ENCODE assay signal across 30 cellular contexts in the genomic region with DNA sequence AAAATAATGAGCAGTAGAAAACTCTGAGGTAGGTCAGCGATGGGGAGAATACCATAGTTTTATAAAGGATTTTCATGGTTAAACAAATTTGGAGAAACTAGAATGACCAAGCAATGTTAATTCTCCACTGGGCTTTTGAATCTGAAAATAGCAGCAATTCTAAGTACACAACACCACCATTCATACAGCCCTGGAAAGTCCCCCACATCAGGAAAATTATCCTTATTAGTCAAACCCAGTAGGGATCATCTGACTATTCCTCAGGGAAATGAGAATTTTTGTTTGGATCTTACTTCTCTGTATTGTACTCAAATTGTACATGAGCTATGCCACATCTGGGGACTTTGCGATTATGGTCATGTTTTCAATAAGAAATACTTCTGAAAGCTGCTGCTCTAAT. TPM values are rescaled to one million over a fixed set of nuclear protein-coding genes. Genes with fewer than 3 reads are reported as not detected.
DNase-seq lines count a peak whose midpoint lies in the region; ATAC-seq and TF ChIP-seq lines count a peak whose summit lies in the region.
"Had no signal": no experiment of that assay in that cellular context is flagged by ENCODE, and none has a peak within 500 bp of the region (broad histone marks: within the 10 kb centered on the region; RNA-seq: fewer than 3 reads in every experiment).

No MANE protein-coding gene starts in this region.

- H3K27me3 ChIP-seq in trophoblast cell (ENCODE audit: insufficient read depth, low read length): no peaks in the 10 kb centered on the region
- H3K27me3 ChIP-seq: left lung had no signal

- H2AK5ac ChIP-seq in trophoblast cell (ENCODE audit: low read length): no peak overlapping the region

- intact Hi-C loops in MCF 10A (cut with micrococcal nuclease): no loop called here

- H3K36me3 Mint-ChIP-seq in MCF 10A (ENCODE audit: insufficient read depth, unreplicated experiment): no peaks in the 10 kb centered on the region
- H3K36me3 Mint-ChIP-seq: natural killer cell treated with Interleukin-12 subunit alpha and Interleukin-12 subunit beta and Interleukin-15 and Interleukin-18, amount 100 ng/mL, for 72 hours; stimulated activated effector memory CD8-positive, alpha-beta T cell treated with anti-CD3 and anti-CD28 coated beads, Interleukin-12 subunit alpha, Interleukin-12 subunit beta, amount 100 ng/mL, for 72 hours had no signal

- H3K4me1 ChIP-seq in HEK293 (ENCODE audit: control insufficient read depth, insufficient read depth, low read length) (no peaks in the 10 kb centered on the region), trophoblast cell (ENCODE audit: control insufficient read depth in 1 of 2, insufficient read depth in 2 of 2, low read length in 2 of 2) (peaks cover 6 to 9% of the 10 kb centered on the region in 2 experiments)

- H3K79me1 ChIP-seq in trophoblast cell (ENCODE audit: low read length): peaks cover 11% of the 10 kb centered on the region

- H3K27ac ChIP-seq in HEK293 (ENCODE audit: extremely low read depth, low read depth, low read length): no peak overlapping the region
- H3K27ac ChIP-seq in trophoblast cell (ENCODE audit: low read depth, low read length): peak overlapping the region; percentile 52
- H3K27ac ChIP-seq: left lung, PC-9 had no signal

- H3K36me3 ChIP-seq in HEK293 (ENCODE audit: control insufficient read depth in 2 of 2, insufficient read depth in 1 of 2, low read length in 2 of 2): no peaks in the 10 kb centered on the region
- H3K36me3 ChIP-seq in trophoblast cell (ENCODE audit: control insufficient read depth in 1 of 2, insufficient read depth in 2 of 2, low read length in 2 of 2): no peaks in the 10 kb centered on the region
- H3K36me3 ChIP-seq: left lung had no signal

- H4K8ac ChIP-seq in trophoblast cell (ENCODE audit: low read depth, low read length): no peak overlapping the region

- H3K9me3 ChIP-seq in HEK293 (ENCODE audit: control insufficient read depth, insufficient read depth, low read depth, low read length) (no peaks in the 10 kb centered on the region), trophoblast cell (ENCODE audit: insufficient read depth, low read depth, low read length) (no peaks in the 10 kb centered on the region)
- H3K9me3 ChIP-seq: left lung had no signal

- no peak overlapping the region for H2BK5ac ChIP-seq in trophoblast cell (ENCODE audit: low read depth, low read length, poor library complexity)

- H3K4me1 Mint-ChIP-seq in MCF 10A (ENCODE audit: insufficient read depth, unreplicated experiment): no peaks in the 10 kb centered on the region
- H3K4me1 Mint-ChIP-seq: activated CD4-positive, alpha-beta memory T cell treated with anti-CD3 and anti-CD28 coated beads, Interleukin-2, amount 10 ng/mL, durations not matched to agents 7 days and 5 days; stimulated activated effector memory CD8-positive, alpha-beta T cell treated with anti-CD3 and anti-CD28 coated beads, Interleukin-12 subunit alpha, Interleukin-12 subunit beta, amount 100 ng/mL, for 72 hours had no signal

- in situ Hi-C loops in KBM-7 (cut with MboI; ENCODE audit: low pct_unique_long_range_greater_than_20kb, low sequenced_read_pairs): no loop called here

- no peak overlapping the region for H3K4me3 Mint-ChIP-seq in MCF 10A (ENCODE audit: unreplicated experiment)
- H3K4me3 Mint-ChIP-seq: activated CD4-positive, alpha-beta memory T cell treated with anti-CD3 and anti-CD28 coated beads, Interleukin-2, amount 10 ng/mL, durations not matched to agents 7 days and 5 days; immature natural killer cell; natural killer cell treated with Interleukin-12 subunit alpha and Interleukin-12 subunit beta and Interleukin-15 and Interleukin-18, amount 100 ng/mL, for 72 hours; stimulated activated effector memory CD8-positive, alpha-beta T cell treated with anti-CD3 and anti-CD28 coated beads, Interleukin-12 subunit alpha, Interleukin-12 subunit beta, amount 100 ng/mL, for 72 hours; T-helper 1 cell treated with Interleukin-12 subunit alpha and Interleukin-12 subunit beta and Interleukin-4 antibody, amounts not matched to agents 30 μg/mL and 1 μg/mL, for 36 hours had no signal

- H2BK12ac ChIP-seq in trophoblast cell (ENCODE audit: low read length): no peak overlapping the region

- H4K12ac ChIP-seq in trophoblast cell (ENCODE audit: low read depth, low read length): no peak overlapping the region

- H2AFZ ChIP-seq in trophoblast cell (ENCODE audit: insufficient read depth, low read length, poor library complexity): no peak overlapping the region
- H2AFZ ChIP-seq: PC-9 had no signal

- H3K4me2 ChIP-seq in trophoblast cell (ENCODE audit: low read length): no peak overlapping the region
- H3K4me2 ChIP-seq: PC-9 had no signal

- DNase-seq in astrocyte of the hippocampus (ENCODE audit: low read depth, low spot score) (peak; percentile 43), fibroblast of the aortic adventitia (ENCODE audit: low read depth) (peak; percentile 30), trophoblast cell (no peak), KBM-7 (no peak), MCF 10A (ENCODE audit: unreplicated experiment) (no peak), DMS153 (lab: John Stamatoyannopoulos, UW) (no peak)
- DNase-seq: ACHN; activated CD4-positive, alpha-beta memory T cell treated with anti-CD3 and anti-CD28 coated beads, Interleukin-2, amount 10 ng/mL, durations not matched to agents 7 days and 5 days; activated CD4-positive, CD25-positive, alpha-beta regulatory T cell treated with anti-CD3 and anti-CD28 coated beads, Interleukin-2, amount 50 U/mL, for 72 hours; activated gamma-delta T cell; COR-L47; cortex of kidney; DND-41; immature natural killer cell; left lung; NCI-H1694; NCI-H2171; NCI-H524; NK-92 treated with Interleukin-12 subunit alpha and Interleukin-12 subunit beta, amount 100 ng/mL, for 24 hours; PC-9; SIG-M5; small intestine; stimulated activated CD4-positive, alpha-beta T cell treated with anti-CD3 and anti-CD28 coated beads, Interleukin-2, amount 100 ng/mL, for 48 hours had no signal

- CTCF ChIA-PET in HEK293 (lab: Yijun Ruan, JAX) (no interaction called here), MCF 10A (lab: Yijun Ruan, JAX) (interaction anchor here (0.9 kb wide), 1 partner anchor 30 kb away, joined by 4 read pairs; no protein-coding TSS in a partner anchor)

- H3K9ac ChIP-seq in trophoblast cell (ENCODE audit: low read length): no peak overlapping the region

- no peaks in the 10 kb centered on the region for H3K9me3 Mint-ChIP-seq in MCF 10A (ENCODE audit: unreplicated experiment)
- H3K9me3 Mint-ChIP-seq: activated CD4-positive, alpha-beta memory T cell treated with anti-CD3 and anti-CD28 coated beads, Interleukin-2, amount 10 ng/mL, durations not matched to agents 7 days and 5 days; immature natural killer cell; natural killer cell treated with Interleukin-12 subunit alpha and Interleukin-12 subunit beta and Interleukin-15 and Interleukin-18, amount 100 ng/mL, for 72 hours; stimulated activated effector memory CD8-positive, alpha-beta T cell treated with anti-CD3 and anti-CD28 coated beads, Interleukin-12 subunit alpha, Interleukin-12 subunit beta, amount 100 ng/mL, for 72 hours; T-helper 1 cell treated with Interleukin-12 subunit alpha and Interleukin-12 subunit beta and Interleukin-4 antibody, amounts not matched to agents 30 μg/mL and 1 μg/mL, for 36 hours had no signal

- no peak overlapping the region for H3K14ac ChIP-seq in trophoblast cell (ENCODE audit: low read length)

- no peak overlapping the region for H3K4me3 ChIP-seq in HEK293 (ENCODE audit: low read depth, low read length)
- H3K4me3 ChIP-seq in fibroblast of the aortic adventitia (ENCODE audit: low read depth, low read length): no peak overlapping the region
- no peak overlapping the region for H3K4me3 ChIP-seq in trophoblast cell (ENCODE audit: low read depth, low read length)
- H3K4me3 ChIP-seq: GM12878, left lung, PC-9 had no signal

- no peak overlapping the region for H3K18ac ChIP-seq in trophoblast cell (ENCODE audit: low read length)

- H2BK120ac ChIP-seq in trophoblast cell (ENCODE audit: insufficient read depth, low read length, poor library complexity): no peak overlapping the region

- BruUV-seq in MCF 10A (replicated peaks; lab: Mats Ljungman, UMichigan): no TSS peak

- no CpG with 5 or more reads among the region's 2 CpGs for WGBS in trophoblast cell (ENCODE audit: extremely low coverage, insufficient coverage, insufficient read length)

- no peak overlapping the region for H3K23ac ChIP-seq in trophoblast cell (ENCODE audit: low read length)

- H3K27me3 Mint-ChIP-seq in MCF 10A (ENCODE audit: insufficient read depth, unreplicated experiment): no peaks in the 10 kb centered on the region
- H3K27me3 Mint-ChIP-seq: natural killer cell treated with Interleukin-12 subunit alpha and Interleukin-12 subunit beta and Interleukin-15 and Interleukin-18, amount 100 ng/mL, for 72 hours had no signal

- TF ChIP-seq CTCF in HEK293 (tag by site-specific recombination; IDR thresholded peaks at IDR 0.05): no peak
- no peak for TF ChIP-seq CTCF in fibroblast of the aortic adventitia (IDR thresholded peaks at IDR 0.05; ENCODE audit: insufficient read depth, low read length)
- TF ChIP-seq CTCF in MCF 10A (IDR thresholded peaks at IDR 0.05; ENCODE audit: unreplicated experiment): no peak

- H3K4ac ChIP-seq in trophoblast cell (ENCODE audit: low read depth, low read length): no peak overlapping the region

- POLR2A ChIA-PET in HEK293 (lab: Yijun Ruan, JAX): no interaction called here
- POLR2A ChIA-PET in MCF 10A (lab: Yijun Ruan, JAX): no interaction called here

- H3K79me2 ChIP-seq in trophoblast cell (ENCODE audit: control insufficient read depth, insufficient read depth, low read length, poor library complexity): no peaks in the 10 kb centered on the region

- no peak overlapping the region for H4K91ac ChIP-seq in trophoblast cell (ENCODE audit: low read depth, low read length)

- no peak for ATAC-seq in GM21423 (IDR thresholded peaks at IDR 0.05; ENCODE audit: unreplicated experiment)
- ATAC-seq: GM12878; left lung; natural killer cell treated with Interleukin-12 subunit alpha and Interleukin-12 subunit beta and Interleukin-15 and Interleukin-18, amount 100 ng/mL, for 72 hours; stimulated activated effector memory CD8-positive, alpha-beta T cell treated with anti-CD3 and anti-CD28 coated beads, Interleukin-12 subunit alpha, Interleukin-12 subunit beta, amount 100 ng/mL, for 72 hours had no signal

- H3K27ac Mint-ChIP-seq in MCF 10A (ENCODE audit: low read depth, unreplicated experiment): no peak overlapping the region
- H3K27ac Mint-ChIP-seq: activated CD4-positive, alpha-beta memory T cell treated with anti-CD3 and anti-CD28 coated beads, Interleukin-2, amount 10 ng/mL, durations not matched to agents 7 days and 5 days; immature natural killer cell; natural killer cell treated with Interleukin-12 subunit alpha and Interleukin-12 subunit beta and Interleukin-15 and Interleukin-18, amount 100 ng/mL, for 72 hours; stimulated activated effector memory CD8-positive, alpha-beta T cell treated with anti-CD3 and anti-CD28 coated beads, Interleukin-12 subunit alpha, Interleukin-12 subunit beta, amount 100 ng/mL, for 72 hours; T-helper 1 cell treated with Interleukin-12 subunit alpha and Interleukin-12 subunit beta and Interleukin-4 antibody, amounts not matched to agents 30 μg/mL and 1 μg/mL, for 36 hours had no signal

TF ChIP-seq in HEK293, 187 proteins besides CTCF, POLR2A, EP300 and RAD21 (continues in another document):
- TF ChIP-seq ZNF10 (tag by site-specific recombination; IDR thresholded peaks at IDR 0.05): no peak

RNA-seq across cellular contexts. Expression of a gene that starts 45.9 kb away (rescaled TPM):
- total RNA-seq in fibroblast of the aortic adventitia (ENCODE audit: low replicate concordance) (3.1 and 4.2 TPM in 2 replicates), MCF 10A (2022) (not detected in 2 replicates)
- 7.2 and 7.4 TPM in 2 replicates for polyA plus RNA-seq in trophoblast cell (2013)
- total RNA-seq: activated CD4-positive, alpha-beta memory T cell treated with anti-CD3 and anti-CD28 coated beads, Interleukin-2, amount 10 ng/mL, durations not matched to agents 7 days and 5 days; GM12878; mononuclear cell; natural killer cell treated with Interleukin-12 subunit alpha and Interleukin-12 subunit beta and Interleukin-15 and Interleukin-18, amount 100 ng/mL, for 72 hours had no signal

Comparison
In these comparisons a context has a peak if more than half of its experiments do, and no peak if none do; other contexts are left out.
1. DNase-seq: peak in astrocyte of the hippocampus (single experiment) and fibroblast of the aortic adventitia (single experiment); none in trophoblast cell (0 of 2), KBM-7 (single experiment), MCF 10A (single experiment) and DMS153 (single experiment).